In genomic region chr10:21526184-21526951, GRCh38 we compare ENCODE assay signal across 1 cellular context.
TF ChIP-seq lines count a peak whose summit lies in the region.

No MANE protein-coding gene starts in this region.

TF ChIP-seq in HepG2, 621 proteins besides CTCF, POLR2A, EP300 and RAD21 (continued from another document and continues in another):
- TF ChIP-seq THAP7 (CRISPR knock-in tag; IDR thresholded peaks at IDR 0.05), result no peak
- no peak for TF ChIP-seq MBD4 (IDR thresholded peaks at IDR 0.05; ENCODE audit: borderline replicate concordance, low read length)
- no peak for TF ChIP-seq ZNF484 (CRISPR knock-in tag; IDR thresholded peaks at IDR 0.05; ENCODE audit: borderline replicate concordance, low read depth)
- no peak for TF ChIP-seq ZFYVE20 (CRISPR knock-in tag; IDR thresholded peaks at IDR 0.05; ENCODE audit: borderline replicate concordance, low read depth)
- no peak for TF ChIP-seq ZNF780A (CRISPR knock-in tag; IDR thresholded peaks at IDR 0.05)
- TF ChIP-seq, protein P1, sequence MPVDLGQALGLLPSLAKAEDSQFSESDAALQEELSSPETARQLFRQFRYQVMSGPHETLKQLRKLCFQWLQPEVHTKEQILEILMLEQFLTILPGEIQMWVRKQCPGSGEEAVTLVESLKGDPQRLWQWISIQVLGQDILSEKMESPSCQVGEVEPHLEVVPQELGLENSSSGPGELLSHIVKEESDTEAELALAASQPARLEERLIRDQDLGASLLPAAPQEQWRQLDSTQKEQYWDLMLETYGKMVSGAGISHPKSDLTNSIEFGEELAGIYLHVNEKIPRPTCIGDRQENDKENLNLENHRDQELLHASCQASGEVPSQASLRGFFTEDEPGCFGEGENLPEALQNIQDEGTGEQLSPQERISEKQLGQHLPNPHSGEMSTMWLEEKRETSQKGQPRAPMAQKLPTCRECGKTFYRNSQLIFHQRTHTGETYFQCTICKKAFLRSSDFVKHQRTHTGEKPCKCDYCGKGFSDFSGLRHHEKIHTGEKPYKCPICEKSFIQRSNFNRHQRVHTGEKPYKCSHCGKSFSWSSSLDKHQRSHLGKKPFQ (CRISPR knock-in tag; IDR thresholded peaks at IDR 0.05; ENCODE audit: insufficient replicate concordance), result no peak
- no peak; the same call in 1 of the 2 replicates for TF ChIP-seq TOPORS (CRISPR knock-in tag; IDR thresholded peaks at IDR 0.05)
- TF ChIP-seq ZMYM3 (CRISPR knock-in tag; IDR thresholded peaks at IDR 0.05), result no peak
- TF ChIP-seq NFAT5 (CRISPR knock-in tag; IDR thresholded peaks at IDR 0.05), result no peak; the same call in 1 of the 2 replicates
- TF ChIP-seq AKAP8 (CRISPR knock-in tag; IDR thresholded peaks at IDR 0.05), result peak; percentile 44; the same call in 1 of the 2 replicates
- TF ChIP-seq GFI1 (CRISPR knock-in tag; IDR thresholded peaks at IDR 0.05; ENCODE audit: borderline replicate concordance), result no peak
- no peak for TF ChIP-seq ZFP41 (CRISPR knock-in tag; IDR thresholded peaks at IDR 0.05; ENCODE audit: borderline replicate concordance)
- no peak for TF ChIP-seq FOXJ3 (CRISPR knock-in tag; IDR thresholded peaks at IDR 0.05; ENCODE audit: borderline replicate concordance)
- TF ChIP-seq SMARCC2 (IDR thresholded peaks at IDR 0.05), result no peak
- TF ChIP-seq ZNF737 (CRISPR knock-in tag; IDR thresholded peaks at IDR 0.05; ENCODE audit: borderline replicate concordance), result no peak
- peak; percentile 65 for TF ChIP-seq HNRNPH1 (optimal IDR thresholded peaks at IDR 0.05; ENCODE audit: low read depth, low read length)
- no peak for TF ChIP-seq ZNF713 (CRISPR knock-in tag; IDR thresholded peaks at IDR 0.05)
- peak; percentile 39 for TF ChIP-seq ASH2L (IDR thresholded peaks at IDR 0.05; ENCODE audit: insufficient read length, low read depth, low read length)
- TF ChIP-seq ATRX (CRISPR knock-in tag; IDR thresholded peaks at IDR 0.05; ENCODE audit: borderline replicate concordance), result no peak
- TF ChIP-seq ZNF841 (CRISPR knock-in tag; IDR thresholded peaks at IDR 0.05; ENCODE audit: borderline replicate concordance), result no peak
- TF ChIP-seq ZNF232 (CRISPR knock-in tag; IDR thresholded peaks at IDR 0.05; ENCODE audit: borderline replicate concordance), result no peak
- no peak for TF ChIP-seq HBP1 (CRISPR knock-in tag; IDR thresholded peaks at IDR 0.05; ENCODE audit: low read depth)
- TF ChIP-seq, protein P2, sequence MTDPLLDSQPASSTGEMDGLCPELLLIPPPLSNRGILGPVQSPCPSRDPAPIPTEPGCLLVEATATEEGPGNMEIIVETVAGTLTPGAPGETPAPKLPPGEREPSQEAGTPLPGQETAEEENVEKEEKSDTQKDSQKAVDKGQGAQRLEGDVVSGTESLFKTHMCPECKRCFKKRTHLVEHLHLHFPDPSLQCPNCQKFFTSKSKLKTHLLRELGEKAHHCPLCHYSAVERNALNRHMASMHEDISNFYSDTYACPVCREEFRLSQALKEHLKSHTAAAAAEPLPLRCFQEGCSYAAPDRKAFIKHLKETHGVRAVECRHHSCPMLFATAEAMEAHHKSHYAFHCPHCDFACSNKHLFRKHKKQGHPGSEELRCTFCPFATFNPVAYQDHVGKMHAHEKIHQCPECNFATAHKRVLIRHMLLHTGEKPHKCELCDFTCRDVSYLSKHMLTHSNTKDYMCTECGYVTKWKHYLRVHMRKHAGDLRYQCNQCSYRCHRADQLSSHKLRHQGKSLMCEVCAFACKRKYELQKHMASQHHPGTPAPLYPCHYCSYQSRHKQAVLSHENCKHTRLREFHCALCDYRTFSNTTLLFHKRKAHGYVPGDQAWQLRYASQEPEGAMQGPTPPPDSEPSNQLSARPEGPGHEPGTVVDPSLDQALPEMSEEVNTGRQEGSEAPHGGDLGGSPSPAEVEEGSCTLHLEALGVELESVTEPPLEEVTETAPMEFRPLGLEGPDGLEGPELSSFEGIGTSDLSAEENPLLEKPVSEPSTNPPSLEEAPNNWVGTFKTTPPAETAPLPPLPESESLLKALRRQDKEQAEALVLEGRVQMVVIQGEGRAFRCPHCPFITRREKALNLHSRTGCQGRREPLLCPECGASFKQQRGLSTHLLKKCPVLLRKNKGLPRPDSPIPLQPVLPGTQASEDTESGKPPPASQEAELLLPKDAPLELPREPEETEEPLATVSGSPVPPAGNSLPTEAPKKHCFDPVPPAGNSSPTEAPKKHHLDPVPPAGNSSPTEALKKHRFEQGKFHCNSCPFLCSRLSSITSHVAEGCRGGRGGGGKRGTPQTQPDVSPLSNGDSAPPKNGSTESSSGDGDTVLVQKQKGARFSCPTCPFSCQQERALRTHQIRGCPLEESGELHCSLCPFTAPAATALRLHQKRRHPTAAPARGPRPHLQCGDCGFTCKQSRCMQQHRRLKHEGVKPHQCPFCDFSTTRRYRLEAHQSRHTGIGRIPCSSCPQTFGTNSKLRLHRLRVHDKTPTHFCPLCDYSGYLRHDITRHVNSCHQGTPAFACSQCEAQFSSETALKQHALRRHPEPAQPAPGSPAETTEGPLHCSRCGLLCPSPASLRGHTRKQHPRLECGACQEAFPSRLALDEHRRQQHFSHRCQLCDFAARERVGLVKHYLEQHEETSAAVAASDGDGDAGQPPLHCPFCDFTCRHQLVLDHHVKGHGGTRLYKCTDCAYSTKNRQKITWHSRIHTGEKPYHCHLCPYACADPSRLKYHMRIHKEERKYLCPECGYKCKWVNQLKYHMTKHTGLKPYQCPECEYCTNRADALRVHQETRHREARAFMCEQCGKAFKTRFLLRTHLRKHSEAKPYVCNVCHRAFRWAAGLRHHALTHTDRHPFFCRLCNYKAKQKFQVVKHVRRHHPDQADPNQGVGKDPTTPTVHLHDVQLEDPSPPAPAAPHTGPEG (CRISPR knock-in tag; IDR thresholded peaks at IDR 0.05), result no peak
- 0 out of 2 replicates have a peak, but pooled peaks have one; percentile 4 for TF ChIP-seq ZNF839 (CRISPR knock-in tag; IDR thresholded peaks at IDR 0.05; ENCODE audit: borderline replicate concordance)
- TF ChIP-seq SNRNP70 (IDR thresholded peaks at IDR 0.05; ENCODE audit: low read depth, low read length), result no peak
- TF ChIP-seq FIP1L1 (IDR thresholded peaks at IDR 0.05; ENCODE audit: borderline replicate concordance, insufficient read depth, low read depth, low read length), result no peak
- no peak for TF ChIP-seq DPF2 (CRISPR knock-in tag; IDR thresholded peaks at IDR 0.05; ENCODE audit: borderline replicate concordance, low read depth)
- TF ChIP-seq ZBTB42 (CRISPR knock-in tag; IDR thresholded peaks at IDR 0.05), result no peak
- no peak for TF ChIP-seq TEAD2 (CRISPR knock-in tag; IDR thresholded peaks at IDR 0.05)
- TF ChIP-seq ZFP37 (CRISPR knock-in tag; IDR thresholded peaks at IDR 0.05; ENCODE audit: borderline replicate concordance), result no peak
- no peak for TF ChIP-seq ZSCAN22 (CRISPR knock-in tag; IDR thresholded peaks at IDR 0.05)
- no peak for TF ChIP-seq TBX3 (IDR thresholded peaks at IDR 0.05; ENCODE audit: borderline replicate concordance)
- no peak for TF ChIP-seq MAFF (IDR thresholded peaks at IDR 0.05; ENCODE audit: low read depth, low read length)
- no peak for TF ChIP-seq PHF5A (CRISPR knock-in tag; IDR thresholded peaks at IDR 0.05; ENCODE audit: low read depth, unreplicated experiment)
- TF ChIP-seq NFE2 (CRISPR knock-in tag; IDR thresholded peaks at IDR 0.05), result no peak
- TF ChIP-seq, protein P3, sequence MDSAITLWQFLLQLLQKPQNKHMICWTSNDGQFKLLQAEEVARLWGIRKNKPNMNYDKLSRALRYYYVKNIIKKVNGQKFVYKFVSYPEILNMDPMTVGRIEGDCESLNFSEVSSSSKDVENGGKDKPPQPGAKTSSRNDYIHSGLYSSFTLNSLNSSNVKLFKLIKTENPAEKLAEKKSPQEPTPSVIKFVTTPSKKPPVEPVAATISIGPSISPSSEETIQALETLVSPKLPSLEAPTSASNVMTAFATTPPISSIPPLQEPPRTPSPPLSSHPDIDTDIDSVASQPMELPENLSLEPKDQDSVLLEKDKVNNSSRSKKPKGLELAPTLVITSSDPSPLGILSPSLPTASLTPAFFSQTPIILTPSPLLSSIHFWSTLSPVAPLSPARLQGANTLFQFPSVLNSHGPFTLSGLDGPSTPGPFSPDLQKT (CRISPR knock-in tag; IDR thresholded peaks at IDR 0.05; ENCODE audit: borderline replicate concordance), result no peak
- TF ChIP-seq ZNF34 (CRISPR knock-in tag; IDR thresholded peaks at IDR 0.05; ENCODE audit: borderline replicate concordance), result 0 out of 2 replicates have a peak, but pooled peaks have one; percentile 27
- TF ChIP-seq CREB3 (CRISPR knock-in tag; IDR thresholded peaks at IDR 0.05), result no peak
- TF ChIP-seq CCDC6 (CRISPR knock-in tag; IDR thresholded peaks at IDR 0.05), result no peak
- no peak for TF ChIP-seq THAP11 (CRISPR knock-in tag; IDR thresholded peaks at IDR 0.05)
